In genomic region chr7:11831383-11831726, GRCh38 we compare ENCODE assay signal across 8 cellular contexts. TPM values are rescaled to one million over a fixed set of nuclear protein-coding genes. Genes with fewer than 3 reads are reported as not detected.
DNase-seq lines count a peak whose midpoint lies in the region; ATAC-seq, FAIRE-seq and TF ChIP-seq lines count a peak whose summit lies in the region.

No MANE protein-coding gene starts in this region.

- H3K4me1 ChIP-seq in mononuclear cell (ENCODE audit: insufficient read depth, low read length) = peaks cover 6% of the 10 kb centered on the region

- peaks cover 26% of the 10 kb centered on the region for H3K27me3 ChIP-seq in mononuclear cell (ENCODE audit: insufficient read depth, low read length)

- ATAC-seq in HG03432 (IDR thresholded peaks at IDR 0.05; ENCODE audit: unreplicated experiment) (peak; percentile 16), HG02885 (IDR thresholded peaks at IDR 0.05; ENCODE audit: poor library complexity, unreplicated experiment) (no peak), GM19397 (IDR thresholded peaks at IDR 0.05; ENCODE audit: unreplicated experiment) (no peak)

- H3K4me3 ChIP-seq in AG04449 (ENCODE audit: low read depth, low read length) (peak overlapping the region; percentile 50), cardiac fibroblast (replicated peaks in 1 of 2; ENCODE audit: low read depth in 2 of 2, low read length in 2 of 2) (peak overlapping the region; percentile 62), mononuclear cell (ENCODE audit: low read length) (peak overlapping the region; percentile 2)

- CTCF ChIA-PET in AG04449 (lab: Yijun Ruan, JAX) = interaction anchor here (1.4 kb wide), 1 partner anchor 11 kb away, joined by 4 read pairs; no protein-coding TSS in a partner anchor

- FAIRE-seq in D721Med (lab: Jason Lieb, UNC) = no peak

- POLR2A ChIA-PET in AG04449 (lab: Yijun Ruan, JAX) = no interaction called here

- TF ChIP-seq CTCF in AG04449 (IDR thresholded peaks at IDR 0.05; ENCODE audit: insufficient read depth, low read length, missing control alignments) = no peak
- no peak for TF ChIP-seq CTCF in cardiac fibroblast (IDR thresholded peaks at IDR 0.05; ENCODE audit: low read depth, low read length)
- TF ChIP-seq CTCF in D721Med (IDR thresholded peaks at IDR 0.05; ENCODE audit: insufficient read depth, missing control alignments) = no peak

- DNase-seq in AG04449 (ENCODE audit: low read depth, low spot score) (no peak), cardiac fibroblast (ENCODE audit: low read depth in 2 of 2) (peak; percentile 38 to 51), occipital lobe (lab: John Stamatoyannopoulos, UW) (no peak), D721Med (ENCODE audit: insufficient read length, low spot score) (no peak)

- no peaks in the 10 kb centered on the region for H3K9me3 ChIP-seq in mononuclear cell (ENCODE audit: low read depth, low read length)

RNA-seq across cellular contexts. Expression of gene THSD7A, which starts 0.6 kb away (rescaled TPM):
- 0.10 TPM for total RNA-seq in mononuclear cell
- total RNA-seq in occipital lobe = 41.0 TPM

Comparison
In these comparisons a context has a peak if more than half of its experiments do, and no peak if none do; other contexts are left out.
1. DNase-seq: peak in cardiac fibroblast (2 of 2); none in AG04449 (single experiment), occipital lobe (single experiment) and D721Med (single experiment).
2. H3K4me3 ChIP-seq: peak in every context shown above with its lines; median percentile 62 in cardiac fibroblast; 50 in AG04449; 2 in mononuclear cell.
3. RNA of gene THSD7A, which starts 0.6 kb away (total RNA-seq): 41.0 TPM in occipital lobe (single experiment); 0.10 TPM in mononuclear cell (single experiment); every median in the first group is over 10 times any median in the second.